8 cellular contexts compared by ENCODE assay signal in the genomic region with DNA sequence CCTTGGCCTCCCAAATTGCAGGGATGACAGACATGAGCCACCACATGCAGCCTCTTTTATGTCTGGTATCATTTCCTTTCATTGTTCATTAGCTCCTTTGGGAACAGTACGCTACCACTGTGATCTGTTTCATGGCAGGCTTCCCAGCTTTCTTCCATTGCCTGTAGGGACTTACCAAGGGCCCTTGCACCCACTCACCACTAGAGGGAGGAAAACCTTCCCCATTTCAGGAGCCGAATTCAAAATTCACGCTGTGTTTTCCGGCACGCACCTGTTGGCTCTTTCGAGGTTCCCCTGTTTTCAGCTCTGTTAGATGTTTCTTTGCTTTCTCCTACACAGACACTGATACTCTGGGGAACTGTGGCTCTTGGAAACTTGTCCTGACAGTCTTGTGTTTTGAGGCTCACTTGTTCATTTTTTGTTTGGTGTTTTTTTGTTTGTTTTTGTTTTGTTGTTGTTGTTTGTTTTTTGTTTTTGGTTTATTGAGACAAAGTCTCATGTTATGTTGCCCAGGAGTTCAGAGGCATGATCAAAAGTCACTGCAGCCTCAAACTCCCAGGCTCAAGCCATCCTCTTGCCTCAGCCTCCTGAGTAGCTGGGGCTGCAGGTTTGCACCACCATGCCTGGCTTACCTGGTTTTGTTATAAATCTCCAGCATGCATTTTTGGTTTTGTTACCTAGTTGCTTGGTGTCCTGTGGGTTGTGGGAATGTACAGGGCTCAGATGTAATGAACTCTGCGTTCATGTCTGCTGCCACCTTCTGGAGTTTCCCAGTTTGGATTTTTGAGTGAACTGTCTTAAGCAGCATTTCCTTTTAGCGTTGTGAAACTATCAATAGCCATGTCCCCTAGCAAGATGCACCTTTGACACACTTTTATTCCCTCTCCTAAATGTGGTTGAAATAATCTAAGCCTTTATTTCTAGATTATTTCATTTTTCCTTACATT. TPM values are rescaled to one million over a fixed set of nuclear protein-coding genes. Genes with fewer than 3 reads are reported as not detected.
DNase-seq lines count a peak whose midpoint lies in the region; ATAC-seq and TF ChIP-seq lines count a peak whose summit lies in the region.

No MANE protein-coding gene starts in this region.

- H4K20me1 ChIP-seq in HCT116 (ENCODE audit: insufficient read depth), result no peaks in the 10 kb centered on the region

- H3K36me3 ChIP-seq in HCT116 (ENCODE audit: control insufficient read depth in 1 of 2, insufficient read depth in 2 of 2, low read length in 2 of 2), result no peaks in the 10 kb centered on the region
- H3K36me3 ChIP-seq in adipocyte (ENCODE audit: control insufficient read depth, insufficient read depth, low read length, severe bottlenecking), result no peaks in the 10 kb centered on the region
- no peaks in the 10 kb centered on the region for H3K36me3 ChIP-seq in left ventricle myocardium inferior

- peak overlapping the region; percentile 79 for H2AFZ ChIP-seq in HCT116 (ENCODE audit: low read depth, low read length, poor library complexity, severe bottlenecking)

- POLR2A ChIA-PET in HCT116 (lab: Charles Lee), result no interaction called here

- no peaks in the 10 kb centered on the region for H3K79me2 ChIP-seq in HCT116 (ENCODE audit: insufficient read depth, low read length)

- peak; percentile 31 for DNase-seq in CMK (ENCODE audit: low read depth)
- DNase-seq in HCT116 (ENCODE audit: low read depth, low spot score), result peak; percentile 48
- DNase-seq in NCI-H526 treated with DMSO at 0.1 percent for 48 hours (lab: John Stamatoyannopoulos, UW), result peak; percentile 64
- peak; percentile 74 for DNase-seq in adipocyte (ENCODE audit: low read depth)
- peak; percentile 33 for DNase-seq in left ventricle myocardium inferior
- peak; percentile 64 for DNase-seq in renal cortical epithelial cell (ENCODE audit: low read depth)
- DNase-seq in T-helper 9 cell, result no peak

- H3K4me2 ChIP-seq in HCT116 (ENCODE audit: low read length), result peak overlapping the region; percentile 27; the same call in 1 of the 2 replicates

- TF ChIP-seq POLR2A in HCT116 (IDR thresholded peaks at IDR 0.05; ENCODE audit: borderline replicate concordance, extremely low read depth, insufficient read depth, insufficient read length), result no peak

- intact Hi-C loops in HCT116 (cut with micrococcal nuclease), result no loop called here
- intact Hi-C loops in left ventricle myocardium inferior (cut with micrococcal nuclease), result no loop called here

- CTCF ChIA-PET in HCT116 (lab: Charles Lee), result interaction anchor here (0.7 to 1.8 kb wide), 7 partner anchors 9 to 460 kb away, joined by 3 to 19 read pairs (median 4); no protein-coding TSS in a partner anchor

- H3K4me3 ChIP-seq in HCT116 (replicated peaks in 1 of 2; ENCODE audit: low read depth in 1 of 2, low read length in 2 of 2) (no peak overlapping the region), adipocyte (ENCODE audit: low read length) (no peak overlapping the region), left ventricle myocardium inferior (no peak overlapping the region)

- TF ChIP-seq CTCF in HCT116 (IDR thresholded peaks at IDR 0.05 in 2 of 3, conservative IDR thresholded peaks at IDR 0.05 in 1 of 3; ENCODE audit: borderline replicate concordance in 1 of 3, insufficient read depth in 1 of 3, low read depth in 2 of 3, low read length in 2 of 3) (peak; percentile 76 to 91 (median 83)), left ventricle myocardium inferior (IDR thresholded peaks at IDR 0.05; ENCODE audit: borderline replicate concordance) (peak; percentile 89)

- BruUV-seq in HCT116 (replicated peaks; lab: Mats Ljungman, UMichigan), result no TSS peak

- no peak overlapping the region for H3K9ac ChIP-seq in HCT116 (ENCODE audit: low read length)
- no peak overlapping the region for H3K9ac ChIP-seq in adipocyte (ENCODE audit: low read length)

- H3K9me2 ChIP-seq in HCT116 (ENCODE audit: insufficient read depth), result no peaks in the 10 kb centered on the region

- no peaks in the 10 kb centered on the region for H3K9me3 ChIP-seq in HCT116 (ENCODE audit: control insufficient read depth in 1 of 2, insufficient read depth in 1 of 2, low read depth in 1 of 2, low read length in 2 of 2)
- no peaks in the 10 kb centered on the region for H3K9me3 ChIP-seq in adipocyte (ENCODE audit: control insufficient read depth, low read length)
- H3K9me3 ChIP-seq in left ventricle myocardium inferior (replicated peaks), result no peaks in the 10 kb centered on the region

- ATAC-seq in HCT116, result peak; percentile 95
- no peak for ATAC-seq in GM21737 (IDR thresholded peaks at IDR 0.05; ENCODE audit: unreplicated experiment)

- peak; percentile 44; the same call in 1 of the 2 replicates for TF ChIP-seq RAD21 in HCT116 (IDR thresholded peaks at IDR 0.05; ENCODE audit: low read depth)

- H3K27me3 ChIP-seq in HCT116 (ENCODE audit: insufficient read depth, low read length), result peaks cover 4% of the 10 kb centered on the region; the same call in 1 of the 2 replicates
- peaks cover 27% of the 10 kb centered on the region for H3K27me3 ChIP-seq in adipocyte (replicated peaks; ENCODE audit: control insufficient read depth, insufficient read depth, low read length)
- H3K27me3 ChIP-seq in left ventricle myocardium inferior (ENCODE audit: low read depth), result peaks cover 44% of the 10 kb centered on the region

- RAD21 ChIA-PET in HCT116 (lab: Charles Lee; ENCODE audit: low non-redundant PET in 1 of 2, low total read pairs in 2 of 2, uncharacterized antibody in 2 of 2, unreplicated experiment in 2 of 2), result no interaction called here

- H3K27ac ChIP-seq in HCT116 (ENCODE audit: low read depth, low read length), result no peak overlapping the region
- no peak overlapping the region for H3K27ac ChIP-seq in left ventricle myocardium inferior (replicated peaks)

- H3K4me1 ChIP-seq in HCT116 (ENCODE audit: control insufficient read depth in 1 of 2, insufficient read depth in 2 of 2, low read length in 2 of 2) (peaks cover 0 to 4% of the 10 kb centered on the region in 2 experiments; a peak in 1 of 4 replicates), adipocyte (ENCODE audit: control insufficient read depth, insufficient read depth, low read length) (peaks cover 10% of the 10 kb centered on the region), left ventricle myocardium inferior (peaks cover 7% of the 10 kb centered on the region)

TF ChIP-seq in HCT116, 20 proteins besides CTCF, POLR2A, EP300 and RAD21:
- TF ChIP-seq MAX (IDR thresholded peaks at IDR 0.05) (peak; percentile 97), YY1 (IDR thresholded peaks at IDR 0.05; ENCODE audit: extremely low read depth, insufficient replicate concordance, low read depth, low read length) (peak; percentile 10), CBX3 (IDR thresholded peaks at IDR 0.05; ENCODE audit: low read depth) (peak; percentile 90), ELF1 (IDR thresholded peaks at IDR 0.05; ENCODE audit: borderline replicate concordance, low read depth) (no peak), SRF (IDR thresholded peaks at IDR 0.05; ENCODE audit: low read depth) (no peak), TCF7L2 (IDR thresholded peaks at IDR 0.05; ENCODE audit: borderline replicate concordance, extremely low read depth, insufficient read depth, insufficient read length) (peak; percentile 30)
TF ChIP-seq in HCT116: peak in this region for 4.

RNA-seq across cellular contexts. Expression of gene KRTAP5-11, which starts 2.3 kb away (rescaled TPM):
- not detected for total RNA-seq in HCT116 (2021; ENCODE audit: unreplicated experiment)
- not detected in 2 replicates for polyA plus RNA-seq in HCT116 (2012)
- total RNA-seq in left ventricle myocardium inferior, result not detected
- not detected in 2 replicates for total RNA-seq in renal cortical epithelial cell

RNA-seq across cellular contexts. Expression of gene KRTAP5-10, which starts 15.0 kb away (rescaled TPM):
- total RNA-seq in HCT116 (2021; ENCODE audit: unreplicated experiment), result 0.20 TPM
- polyA plus RNA-seq in HCT116 (2012), result 0.05 TPM in 1 of 2 replicates, not detected in the other
- not detected for total RNA-seq in left ventricle myocardium inferior
- not detected in 2 replicates for total RNA-seq in renal cortical epithelial cell

RNA-seq across cellular contexts. Expression of gene KRTAP5-9, which starts 32.1 kb away (rescaled TPM):
- 0.27 TPM for total RNA-seq in HCT116 (2021; ENCODE audit: unreplicated experiment)
- polyA plus RNA-seq in HCT116 (2012), result 0.07 TPM in 1 of 2 replicates, not detected in the other
- total RNA-seq in left ventricle myocardium inferior, result not detected
- total RNA-seq in renal cortical epithelial cell, result not detected in 2 replicates

RNA-seq across cellular contexts. Expression of gene KRTAP5-8, which starts 42.5 kb away (rescaled TPM):
- total RNA-seq in HCT116 (2021; ENCODE audit: unreplicated experiment) (not detected), left ventricle myocardium inferior (not detected), renal cortical epithelial cell (not detected in 2 replicates)
- polyA plus RNA-seq in HCT116 (2012), result 0.07 TPM in 1 of 2 replicates, not detected in the other

RNA-seq across cellular contexts. Expression of gene KRTAP5-7, which starts 53.3 kb away (rescaled TPM):
- total RNA-seq in HCT116 (2021; ENCODE audit: unreplicated experiment), result not detected
- not detected in 2 replicates for polyA plus RNA-seq in HCT116 (2012)
- total RNA-seq in left ventricle myocardium inferior, result not detected
- not detected in 2 replicates for total RNA-seq in renal cortical epithelial cell
